1 cellular context compared by ENCODE assay signal in the genomic region with DNA sequence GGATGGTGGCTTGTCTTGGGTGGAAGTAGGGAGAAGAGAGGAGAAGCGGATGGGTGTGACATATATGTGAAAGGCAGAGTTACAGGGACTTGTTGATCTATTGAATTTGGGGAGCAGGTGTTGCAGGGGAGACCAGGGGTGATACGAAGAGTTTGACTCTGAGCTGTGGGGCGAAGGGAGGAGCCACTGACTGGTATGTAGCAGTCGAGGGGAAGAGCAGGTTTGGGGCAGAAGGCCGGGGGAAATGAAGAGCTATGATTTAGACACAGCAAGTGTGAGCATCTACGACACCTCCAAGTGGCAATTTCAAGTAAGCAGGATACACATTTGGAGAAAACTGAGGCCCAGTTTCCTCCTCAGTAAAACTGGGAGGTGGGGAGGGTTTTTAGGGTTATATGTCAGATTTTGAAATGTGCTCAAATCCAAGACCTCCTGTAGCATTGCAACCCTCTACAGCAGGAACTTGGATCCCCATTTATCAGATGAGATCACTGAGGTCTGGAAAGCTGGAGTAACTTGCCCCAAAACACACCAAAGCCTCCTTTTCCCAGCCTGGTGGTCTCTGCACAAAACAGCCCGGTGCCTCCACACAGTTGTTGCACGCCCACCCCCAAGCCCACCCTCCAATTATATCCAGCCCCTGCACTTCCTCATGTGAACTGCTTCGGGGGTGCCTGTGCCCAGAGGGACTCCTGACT.
A peak's percentile ranks its signal among the peaks of the same experiment; 100 is the strongest.
TF ChIP-seq lines count a peak whose summit lies in the region.

No MANE protein-coding gene starts in this region.

TF ChIP-seq in HepG2, 621 proteins besides CTCF, POLR2A, EP300 and RAD21:
- TF ChIP-seq BORCS8-MEF2B (CRISPR knock-in tag; IDR thresholded peaks at IDR 0.05) (no peak), ZNF24 (IDR thresholded peaks at IDR 0.05) (no peak), ZNF629 (CRISPR knock-in tag; conservative IDR thresholded peaks at IDR 0.05) (peak; percentile 70)
